Comparison of ENCODE assay signal across 30 cellular contexts in the genomic region with DNA sequence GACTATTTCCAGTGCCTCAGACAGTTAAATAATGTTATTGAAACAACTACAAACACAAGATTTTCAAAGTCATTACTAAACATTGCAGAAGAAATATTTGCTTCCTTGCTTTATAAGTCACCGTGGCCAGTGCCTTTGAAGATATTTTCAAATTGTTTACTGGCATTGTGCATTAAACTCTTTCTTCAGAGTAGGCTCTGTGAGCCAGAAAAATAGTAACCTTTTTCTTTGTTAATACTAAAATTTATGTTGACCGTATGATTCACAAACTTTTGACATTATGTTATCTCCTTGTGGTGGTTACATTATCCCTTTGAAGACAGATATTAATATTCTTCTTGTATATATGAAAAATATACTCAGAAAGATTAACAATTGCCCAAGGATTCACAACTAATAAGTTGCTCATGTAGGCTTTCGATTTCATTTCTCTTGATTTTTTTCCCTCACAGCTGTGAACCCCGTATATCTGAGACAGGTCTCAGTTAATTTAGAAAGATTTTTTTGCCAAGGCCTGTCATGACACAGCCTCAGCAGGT.
DNase-seq lines count a peak whose midpoint lies in the region; ATAC-seq, FAIRE-seq and TF ChIP-seq lines count a peak whose summit lies in the region.
"Had no signal": no experiment of that assay in that cellular context is flagged by ENCODE, and none has a peak within 500 bp of the region (broad histone marks: within the 10 kb centered on the region; RNA-seq: fewer than 3 reads in every experiment).

No MANE protein-coding gene starts in this region.

- DNase-seq in A549 (ENCODE audit: low read depth in 1 of 2, low spot score in 1 of 2): no peak
- peak; percentile 50 for DNase-seq in NCI-H226
- DNase-seq in K562 (ENCODE audit: extremely low read depth in 1 of 4, low spot score in 3 of 4): no peak
- peak in 1 of 2 donors; percentile 40 for DNase-seq in foreskin keratinocyte
- no peak for DNase-seq in WTC11 (ENCODE audit: low spot score)
- no peak for DNase-seq in NCI-H524 (lab: John Stamatoyannopoulos, UW)
- DNase-seq in NCI-H1105 treated with DMSO at 0.1 percent for 48 hours (lab: John Stamatoyannopoulos, UW): no peak
- DNase-seq: activated CD4-positive, alpha-beta T cell treated with anti-CD3 and anti-CD28 coated beads, Interleukin-2, amount 50 U/mL, for 1 hour; activated gamma-delta T cell; activated naive CD8-positive, alpha-beta T cell treated with anti-CD3 and anti-CD28 coated beads, Interleukin-2, amount 10 ng/mL, durations not matched to agents 7 days and 5 days; activated T-cell treated with anti-CD3 and anti-CD28 coated beads, Interleukin-2, amount 50 U/mL, for 4 hours; CD4-positive, alpha-beta memory T cell; central memory CD4-positive, alpha-beta T cell; gastrocnemius medialis; H7; KBM-7; left cardiac atrium; NCI-H1436; NCI-H2081; NCI-H2227 treated with DMSO at 0.1 percent for 48 hours; NCI-H69; small intestine; T-cell had no signal

- H3K27ac ChIP-seq in A549 (peak overlapping the region; percentile 59 to 74), K562 (ENCODE audit: extremely low read depth, low read depth, low read length) (no peak overlapping the region), foreskin keratinocyte (peak overlapping the region; percentile 92)
- H3K27ac ChIP-seq: esophagus muscularis mucosa, gastrocnemius medialis, right atrium auricular region, thoracic aorta had no signal

- in situ Hi-C loops in K562 (cut with MboI): no loop called here

- H3K79me2 ChIP-seq in K562 (ENCODE audit: control insufficient read depth, insufficient read depth, low read length): no peaks in the 10 kb centered on the region

- no peaks in the 10 kb centered on the region for H3K9me1 ChIP-seq in K562 (ENCODE audit: control insufficient read depth, insufficient read depth, low read length)

- H3K4me3 Mint-ChIP-seq in WTC11: no peak overlapping the region
- H3K4me3 Mint-ChIP-seq: activated naive CD8-positive, alpha-beta T cell treated with anti-CD3 and anti-CD28 coated beads, Interleukin-2, amount 10 ng/mL, durations not matched to agents 7 days and 5 days; activated T-cell treated with anti-CD3 and anti-CD28 coated beads, Interleukin-2, amount 50 U/mL, for 4 hours; CD4-positive, alpha-beta memory T cell; dendritic cell treated with granulocyte-macrophage colony-stimulating factor and Interleukin-4, amounts not matched to agents 40 ng/mL and 50 ng/mL, for 4 days; stimulated activated naive CD8-positive, alpha-beta T cell treated with anti-CD3 and anti-CD28 coated beads, Interleukin-15, Interleukin-2, amounts not matched to agents 100 ng/mL and 50 ng/mL, for 24 hours; T-cell had no signal

- H3K27me3 Mint-ChIP-seq in WTC11 (ENCODE audit: low read depth): no peaks in the 10 kb centered on the region
- H3K27me3 Mint-ChIP-seq: activated naive CD8-positive, alpha-beta T cell treated with anti-CD3 and anti-CD28 coated beads, Interleukin-2, amount 10 ng/mL, durations not matched to agents 7 days and 5 days; CD4-positive, alpha-beta memory T cell; dendritic cell treated with granulocyte-macrophage colony-stimulating factor and Interleukin-4, amounts not matched to agents 40 ng/mL and 50 ng/mL, for 4 days; stimulated activated naive CD8-positive, alpha-beta T cell treated with anti-CD3 and anti-CD28 coated beads, Interleukin-15, Interleukin-2, amounts not matched to agents 100 ng/mL and 50 ng/mL, for 24 hours; T-cell had no signal

- no peaks in the 10 kb centered on the region for H3K36me3 ChIP-seq in K562 (ENCODE audit: control insufficient read depth, insufficient read depth, low read length)
- H3K36me3 ChIP-seq: esophagus muscularis mucosa, gastrocnemius medialis, right atrium auricular region, thoracic aorta had no signal

- no peak overlapping the region for H3K9ac ChIP-seq in K562 (ENCODE audit: insufficient read depth in 1 of 2, low read depth in 2 of 2, low read length in 2 of 2)

- POLR2A ChIA-PET in A549 (lab: Yijun Ruan, JAX) (interaction anchor here (0.6 kb wide), 1 partner anchor 28 kb away, joined by 3 read pairs; no protein-coding TSS in a partner anchor), K562 (lab: Yijun Ruan, JAX) (no interaction called here), WTC11 (lab: Charles Lee) (no interaction called here)

- peaks cover 29% of the 10 kb centered on the region for H3K9me3 Mint-ChIP-seq in WTC11

- H3K27ac Mint-ChIP-seq in WTC11: no peak overlapping the region
- H3K27ac Mint-ChIP-seq: activated naive CD8-positive, alpha-beta T cell treated with anti-CD3 and anti-CD28 coated beads, Interleukin-2, amount 10 ng/mL, durations not matched to agents 7 days and 5 days; dendritic cell treated with granulocyte-macrophage colony-stimulating factor and Interleukin-4, amounts not matched to agents 40 ng/mL and 50 ng/mL, for 4 days; stimulated activated naive CD8-positive, alpha-beta T cell treated with anti-CD3 and anti-CD28 coated beads, Interleukin-15, Interleukin-2, amounts not matched to agents 100 ng/mL and 50 ng/mL, for 24 hours; T-cell had no signal

- peak overlapping the region; percentile 33 for H3K4me2 ChIP-seq in A549
- no peak overlapping the region for H3K4me2 ChIP-seq in K562 (ENCODE audit: insufficient read depth, low read length)

- H3K9me3 ChIP-seq in A549: peaks cover 10% of the 10 kb centered on the region; the same call in 1 of the 3 replicates
- 0 out of 2 replicates have a peak, but pooled peaks cover 5% of the 10 kb centered on the region for H3K9me3 ChIP-seq in K562 (replicated peaks; ENCODE audit: control insufficient read depth, insufficient read depth, low read depth, low read length)
- H3K9me3 ChIP-seq: gastrocnemius medialis, thoracic aorta had no signal

- BruUV-seq in K562 (replicated peaks; lab: Mats Ljungman, UMichigan): no TSS peak

- peak; percentile 65 for FAIRE-seq in A549 (lab: Jason Lieb, UNC)
- no peak for FAIRE-seq in K562 (lab: Jason Lieb, UNC)
- FAIRE-seq: D721Med, small intestine had no signal

- H3K36me3 Mint-ChIP-seq in WTC11: peaks cover 24% of the 10 kb centered on the region

- CTCF ChIA-PET in A549 (lab: Yijun Ruan, JAX) (no interaction called here), K562 (lab: Yijun Ruan, JAX; ENCODE audit: low intra/inter-chr PET ratio) (no interaction called here), WTC11 (lab: Charles Lee) (no interaction called here)

- peaks cover 28% of the 10 kb centered on the region for H3K4me1 ChIP-seq in A549
- H3K4me1 ChIP-seq in K562 (replicated peaks in 1 of 2; ENCODE audit: control insufficient read depth in 2 of 2, insufficient read depth in 2 of 2, low read length in 2 of 2): no peaks in the 10 kb centered on the region
- peaks cover 20% of the 10 kb centered on the region for H3K4me1 ChIP-seq in foreskin keratinocyte
- H3K4me1 ChIP-seq: esophagus muscularis mucosa, gastrocnemius medialis, right atrium auricular region had no signal

- no peak overlapping the region for H3K4me3 ChIP-seq in A549
- no peak overlapping the region for H3K4me3 ChIP-seq in K562
- H3K4me3 ChIP-seq: esophagus muscularis mucosa, gastrocnemius medialis, right atrium auricular region, thoracic aorta had no signal

- intact Hi-C loops in K562 (cut with micrococcal nuclease): no loop called here

- peak overlapping the region; percentile 10; the same call in 1 of the 2 replicates for H2AFZ ChIP-seq in K562 (ENCODE audit: low read depth, low read length)

- TF ChIP-seq RAD21 in A549 (conservative IDR thresholded peaks at IDR 0.05 in 1 of 2, IDR thresholded peaks at IDR 0.05 in 1 of 2): no peak
- no peak for TF ChIP-seq RAD21 in K562 (CRISPR knock-in tag; conservative IDR thresholded peaks at IDR 0.05 in 1 of 2, IDR thresholded peaks at IDR 0.05 in 1 of 2)

- WGBS in A549 (ENCODE audit: missing lambda C conversion rate): 31% methylated on average over 4 of the region's 4 CpGs
- WGBS in K562 (ENCODE audit: insufficient coverage, low coverage, missing lambda C conversion rate): 30% methylated on average over 4 of the region's 4 CpGs

- H3K4me1 Mint-ChIP-seq in WTC11: 0 out of 2 replicates have a peak, but pooled peaks cover under 1% of the 10 kb centered on the region
- H3K4me1 Mint-ChIP-seq: T-cell had no signal

- TF ChIP-seq POLR2A in A549 (IDR thresholded peaks at IDR 0.05; ENCODE audit: low read length) (no peak), K562 (conservative IDR thresholded peaks at IDR 0.05) (no peak)

- peak; percentile 19 to 64; a peak in 3 of 5 replicates for TF ChIP-seq EP300 in A549 (IDR thresholded peaks at IDR 0.05)
- no peak for TF ChIP-seq EP300 in K562 (IDR thresholded peaks at IDR 0.05; ENCODE audit: low read length)

- no peaks in the 10 kb centered on the region for H3K27me3 ChIP-seq in K562 (ENCODE audit: control insufficient read depth in 2 of 2, insufficient read depth in 2 of 2, low read length in 2 of 2)
- no peaks in the 10 kb centered on the region for H3K27me3 ChIP-seq in foreskin keratinocyte
- H3K27me3 ChIP-seq: esophagus muscularis mucosa, gastrocnemius medialis, right atrium auricular region had no signal

- H4K20me1 ChIP-seq in K562 (replicated peaks; ENCODE audit: control insufficient read depth, insufficient read depth, low read length): no peaks in the 10 kb centered on the region

- ATAC-seq in A549 (0 out of 6 replicates have a peak, but pooled peaks of 1 of the 2 experiments have one; percentile 20), K562 (no peak), foreskin keratinocyte (no peak), WTC11 (no peak), GM18498 (IDR thresholded peaks at IDR 0.05; ENCODE audit: unreplicated experiment) (no peak)
- ATAC-seq: T-cell had no signal

- TF ChIP-seq CTCF in A549 (IDR thresholded peaks at IDR 0.05) (no peak), K562 (IDR thresholded peaks at IDR 0.05 in 2 of 3, conservative IDR thresholded peaks at IDR 0.05 in 1 of 3; ENCODE audit: insufficient read depth in 2 of 3, low read depth in 1 of 3, low read length in 3 of 3) (no peak), foreskin keratinocyte (conservative IDR thresholded peaks at IDR 0.05) (no peak), WTC11 (IDR thresholded peaks at IDR 0.05) (no peak)

TF ChIP-seq in A549, 52 proteins besides CTCF, POLR2A, EP300 and RAD21 (continues in another document):
- TF ChIP-seq HOXB13 (CRISPR knock-in tag; IDR thresholded peaks at IDR 0.05; ENCODE audit: low read depth) (no peak), CBX2 (IDR thresholded peaks at IDR 0.05; ENCODE audit: borderline replicate concordance, low read depth) (no peak)

TF ChIP-seq in K562, 482 proteins besides CTCF, POLR2A, EP300 and RAD21:
- TF ChIP-seq ILF3 (IDR thresholded peaks at IDR 0.05; ENCODE audit: borderline replicate concordance) (no peak), HDAC3 (IDR thresholded peaks at IDR 0.05; ENCODE audit: borderline replicate concordance, partially characterized antibody) (no peak), RFX7 (CRISPR knock-in tag; IDR thresholded peaks at IDR 0.05) (no peak), CXXC5 (CRISPR knock-in tag; IDR thresholded peaks at IDR 0.05) (no peak), SNIP1 (IDR thresholded peaks at IDR 0.05; ENCODE audit: low read depth) (no peak)

TF ChIP-seq in WTC11, 78 proteins besides CTCF, POLR2A, EP300 and RAD21 (continues in another document):
- TF ChIP-seq FOXP1 (CRISPR knock-in tag; IDR thresholded peaks at IDR 0.05; ENCODE audit: borderline replicate concordance) (no peak), TCF7 (CRISPR knock-in tag; IDR thresholded peaks at IDR 0.05; ENCODE audit: low read depth) (no peak)
- TF ChIP-seq, protein P1, sequence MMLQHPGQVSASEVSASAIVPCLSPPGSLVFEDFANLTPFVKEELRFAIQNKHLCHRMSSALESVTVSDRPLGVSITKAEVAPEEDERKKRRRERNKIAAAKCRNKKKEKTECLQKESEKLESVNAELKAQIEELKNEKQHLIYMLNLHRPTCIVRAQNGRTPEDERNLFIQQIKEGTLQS (CRISPR knock-in tag; conservative IDR thresholded peaks at IDR 0.05): no peak
